In the genomic region with DNA sequence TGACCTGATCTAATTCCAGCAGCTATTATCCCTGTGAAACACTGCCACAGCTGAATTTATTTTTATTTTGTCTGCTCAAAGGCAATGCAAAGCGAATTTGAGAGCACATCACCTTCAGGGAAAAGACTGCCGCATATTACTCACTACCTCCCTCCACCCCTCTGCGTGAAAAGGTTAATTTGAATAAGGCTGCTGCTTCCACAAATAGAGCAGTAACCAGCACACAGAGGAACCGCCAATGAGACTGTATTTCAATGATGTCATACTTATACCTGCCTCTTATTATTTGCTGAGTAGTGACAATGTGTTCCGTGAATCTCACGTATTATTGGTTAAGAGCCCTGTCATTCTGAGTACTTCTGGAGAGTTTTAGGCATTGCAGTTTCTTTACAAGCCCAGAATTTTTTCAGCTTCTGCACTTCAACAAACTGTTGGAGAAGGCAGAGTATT, we compare ENCODE assay signal across 8 cellular contexts.
DNase-seq lines count a peak whose midpoint lies in the region; ATAC-seq and FAIRE-seq lines count a peak whose summit lies in the region.

No MANE protein-coding gene starts in this region.

- peak overlapping the region in 1 of 2 donors; percentile 15 for H3K4me3 ChIP-seq in muscle layer of duodenum (ENCODE audit: low read depth in 1 of 2, low read length in 2 of 2)

- peak; percentile 28 for DNase-seq in activated CD8-positive, alpha-beta memory T cell treated with anti-CD3 and anti-CD28 coated beads, Interleukin-2, amount 50 U/mL, for 1 hour (ENCODE audit: extremely low read depth)
- DNase-seq in activated CD8-positive, alpha-beta memory T cell treated with anti-CD3 and anti-CD28 coated beads, Interleukin-2, amount 50 U/mL, for 48 hours: no peak
- DNase-seq in NCI-H146 treated with DMSO at 0.1 percent for 48 hours (lab: John Stamatoyannopoulos, UW; ENCODE audit: unreplicated experiment): peak; percentile 54
- peak; percentile 46 to 47 for DNase-seq in activated CD4-positive, alpha-beta T cell treated with anti-CD3 and anti-CD28 coated beads for 4 hours
- no peak for DNase-seq in NK-92 (lab: John Stamatoyannopoulos, UW; ENCODE audit: unreplicated experiment)

- H3K27ac ChIP-seq in muscle layer of duodenum (ENCODE audit: low read length): peak overlapping the region; percentile 30

- peak; percentile 41 for ATAC-seq in HG02678 (IDR thresholded peaks at IDR 0.05; ENCODE audit: unreplicated experiment)

- H3K4me1 ChIP-seq in muscle layer of duodenum (ENCODE audit: control insufficient read depth in 1 of 2, insufficient read depth in 2 of 2, low read length in 2 of 2): peaks cover 12 to 36% of the 10 kb centered on the region in 2 donors

- no peaks in the 10 kb centered on the region for H3K27me3 ChIP-seq in muscle layer of duodenum (ENCODE audit: low read depth, low read length)

- H3K9me3 ChIP-seq in muscle layer of duodenum (ENCODE audit: control insufficient read depth in 1 of 2, low read length in 2 of 2): no peaks in the 10 kb centered on the region

- peak; percentile 96 for FAIRE-seq in endometrium (lab: Jason Lieb, UNC)

- no peaks in the 10 kb centered on the region for H3K36me3 ChIP-seq in muscle layer of duodenum (ENCODE audit: control insufficient read depth in 1 of 2, insufficient read depth in 2 of 2, low read length in 2 of 2)

Comparison
In these comparisons a context has a peak if more than half of its experiments do, and no peak if none do; other contexts are left out.
1. DNase-seq: peak in activated CD8-positive, alpha-beta memory T cell treated with anti-CD3 and anti-CD28 coated beads, Interleukin-2, amount 50 U/mL, for 1 hour (single experiment), NCI-H146 treated with DMSO at 0.1 percent for 48 hours (single experiment) and activated CD4-positive, alpha-beta T cell treated with anti-CD3 and anti-CD28 coated beads for 4 hours (2 of 2); none in activated CD8-positive, alpha-beta memory T cell treated with anti-CD3 and anti-CD28 coated beads, Interleukin-2, amount 50 U/mL, for 48 hours (single experiment) and NK-92 (single experiment).